Comparison of ENCODE assay signal across 8 cellular contexts in genomic region chr5:132867046-132867451, GRCh38. TPM values are rescaled to one million over a fixed set of nuclear protein-coding genes. Genes with fewer than 3 reads are reported as not detected.
A peak's percentile ranks its signal among the peaks of the same experiment; 100 is the strongest.
DNase-seq lines count a peak whose midpoint lies in the region; ATAC-seq and TF ChIP-seq lines count a peak whose summit lies in the region.

No MANE protein-coding gene starts in this region.

- intact Hi-C loops in body of pancreas (cut with DNase I) = no loop called here

- DNase-seq in body of pancreas = no peak
- DNase-seq in mesenteric fat pad (ENCODE audit: low spot score) = no peak
- DNase-seq in GM13977 (ENCODE audit: low spot score) = no peak
- DNase-seq in NCI-H2107 treated with DMSO at 0.1 percent for 48 hours (lab: John Stamatoyannopoulos, UW; ENCODE audit: unreplicated experiment) = no peak

- in situ Hi-C loops in GM13977 (cut with MboI; ENCODE audit: low pct_unique_long_range_greater_than_20kb, low sequenced_read_pairs, unreplicated experiment) = no loop called here

- TF ChIP-seq CTCF in body of pancreas (IDR thresholded peaks at IDR 0.05) = no peak
- TF ChIP-seq CTCF in GM13977 (IDR thresholded peaks at IDR 0.05; ENCODE audit: extremely low read depth, insufficient read depth, missing control alignments) = no peak

- ATAC-seq in GM18858 (IDR thresholded peaks at IDR 0.05; ENCODE audit: unreplicated experiment) (peak; percentile 6), HG03175 (IDR thresholded peaks at IDR 0.05; ENCODE audit: unreplicated experiment) (peak; percentile 20), body of pancreas (no peak), GM21367 (IDR thresholded peaks at IDR 0.05; ENCODE audit: unreplicated experiment) (no peak)

- H3K4me3 ChIP-seq in body of pancreas (peak overlapping the region; percentile 61 to 78), mononuclear cell (ENCODE audit: low read length) (peak overlapping the region; percentile 63)

- H3K27me3 ChIP-seq in body of pancreas (no peaks in the 10 kb centered on the region), mononuclear cell (ENCODE audit: insufficient read depth, low read length) (no peaks in the 10 kb centered on the region)

- no peak for TF ChIP-seq POLR2A in body of pancreas (IDR thresholded peaks at IDR 0.05)

- H3K27ac ChIP-seq in body of pancreas = peak overlapping the region; percentile 91 to 96 (median 93)

- 1 to 3% methylated on average over 5 to 13 of the region's 13 CpGs for WGBS in body of pancreas, 2 donors

- no peaks in the 10 kb centered on the region for H3K36me3 ChIP-seq in body of pancreas (replicated peaks in 1 of 2; ENCODE audit: insufficient read depth in 1 of 2, low read depth in 2 of 2)

- no peaks in the 10 kb centered on the region for H3K9me3 ChIP-seq in body of pancreas
- H3K9me3 ChIP-seq in mononuclear cell (ENCODE audit: low read depth, low read length) = no peaks in the 10 kb centered on the region

- H3K4me1 ChIP-seq in body of pancreas (peaks cover 32% of the 10 kb centered on the region), mononuclear cell (ENCODE audit: insufficient read depth, low read length) (peaks cover 18% of the 10 kb centered on the region)

RNA-seq across cellular contexts. Expression of gene UQCRQ, which starts 0.6 kb away (rescaled TPM):
- total RNA-seq in body of pancreas = 10 to 100 TPM; 55.3 to 84.4 TPM
- total RNA-seq in mononuclear cell = 52.3 TPM
- total RNA-seq in mesenteric fat pad = 391 TPM

RNA-seq across cellular contexts. Expression of gene GDF9, which starts 0.8 kb away (rescaled TPM):
- total RNA-seq in body of pancreas = under 1 TPM; 0.26 to 0.33 TPM
- total RNA-seq in mononuclear cell = 0.42 TPM
- not detected for total RNA-seq in mesenteric fat pad

RNA-seq across cellular contexts. Expression of gene LEAP2, which starts 6.4 kb away (rescaled TPM):
- 1 to 10 TPM; 3.4 to 9.6 TPM for total RNA-seq in body of pancreas
- 0.21 TPM for total RNA-seq in mononuclear cell
- 1.2 TPM for total RNA-seq in mesenteric fat pad

RNA-seq across cellular contexts. Expression of gene SHROOM1, which starts 36.6 kb away (rescaled TPM):
- 10 to 100 TPM; 19.5 to 27.4 TPM for total RNA-seq in body of pancreas
- total RNA-seq in mononuclear cell = 0.52 TPM
- 10.6 TPM for total RNA-seq in mesenteric fat pad

RNA-seq across cellular contexts. Expression of gene SOWAHA, which starts 53.9 kb away (rescaled TPM):
- total RNA-seq in body of pancreas = 1 to 10 TPM; 7.3 to 9.6 TPM
- not detected for total RNA-seq in mononuclear cell
- total RNA-seq in mesenteric fat pad = not detected

Comparison
In these comparisons a context has a peak if more than half of its experiments do, and no peak if none do; other contexts are left out.
1. ATAC-seq: peak in GM18858 (single experiment) and HG03175 (single experiment); none in body of pancreas (single experiment) and GM21367 (single experiment).